In genomic region chr21:39094847-39095525, GRCh38 we compare ENCODE assay signal across 1 cellular context.
TF ChIP-seq lines count a peak whose summit lies in the region.

No MANE protein-coding gene starts in this region.

TF ChIP-seq in HepG2, 621 proteins besides CTCF, POLR2A, EP300 and RAD21 (continued from another document and continues in another):
- no peak for TF ChIP-seq ATF6 (CRISPR knock-in tag; conservative IDR thresholded peaks at IDR 0.05)
- no peak for TF ChIP-seq ZNF383 (CRISPR knock-in tag; IDR thresholded peaks at IDR 0.05; ENCODE audit: borderline replicate concordance)
- peak; percentile 63 for TF ChIP-seq HNF1A (IDR thresholded peaks at IDR 0.05; ENCODE audit: low read depth)
- peak; percentile 68; the same call in 1 of the 2 replicates for TF ChIP-seq HNF1A (CRISPR knock-in tag; IDR thresholded peaks at IDR 0.05; ENCODE audit: borderline replicate concordance)
- TF ChIP-seq CHD2 (IDR thresholded peaks at IDR 0.05; ENCODE audit: low read depth, low read length), result no peak
- peak; percentile 55; the same call in 1 of the 2 replicates for TF ChIP-seq SPEN (CRISPR knock-in tag; IDR thresholded peaks at IDR 0.05; ENCODE audit: low read depth)
- TF ChIP-seq KDM4B (CRISPR knock-in tag; IDR thresholded peaks at IDR 0.05), result 0 out of 2 replicates have a peak, but pooled peaks have one; percentile 19
- no peak for TF ChIP-seq PTBP1 (IDR thresholded peaks at IDR 0.05; ENCODE audit: low read depth, low read length, poor library complexity, severe bottlenecking)
- TF ChIP-seq FOXA3 (CRISPR knock-in tag; IDR thresholded peaks at IDR 0.05), result peak; percentile 94
- peak; percentile 98 for TF ChIP-seq MAFF (IDR thresholded peaks at IDR 0.05; ENCODE audit: low read depth, low read length)
- TF ChIP-seq RCOR2 (CRISPR knock-in tag; IDR thresholded peaks at IDR 0.05), result peak; percentile 92
- TF ChIP-seq HNF4G (IDR thresholded peaks at IDR 0.05; ENCODE audit: borderline replicate concordance, low read depth, low read length), result peak; percentile 91
- TF ChIP-seq HNF4G (CRISPR knock-in tag; IDR thresholded peaks at IDR 0.05; ENCODE audit: borderline replicate concordance, low read depth), result peak; percentile 25; the same call in 1 of the 2 replicates
- no peak for TF ChIP-seq MZF1 (CRISPR knock-in tag; IDR thresholded peaks at IDR 0.05; ENCODE audit: borderline replicate concordance)
- no peak for TF ChIP-seq ZNF230 (CRISPR knock-in tag; IDR thresholded peaks at IDR 0.05)
- TF ChIP-seq HOXD1 (CRISPR knock-in tag; IDR thresholded peaks at IDR 0.05), result 0 out of 2 replicates have a peak, but pooled peaks have one; percentile 74
- no peak for TF ChIP-seq YY1 (IDR thresholded peaks at IDR 0.05; ENCODE audit: insufficient read depth, insufficient replicate concordance, low read depth, low read length)
- TF ChIP-seq RARG (CRISPR knock-in tag; IDR thresholded peaks at IDR 0.05; ENCODE audit: low read depth), result no peak
- TF ChIP-seq RFX3 (CRISPR knock-in tag; IDR thresholded peaks at IDR 0.05), result no peak
- TF ChIP-seq HOXA9 (CRISPR knock-in tag; IDR thresholded peaks at IDR 0.05; ENCODE audit: borderline replicate concordance), result no peak
- TF ChIP-seq SRY (CRISPR knock-in tag; IDR thresholded peaks at IDR 0.05), result no peak
- TF ChIP-seq NR3C1 (CRISPR knock-in tag; IDR thresholded peaks at IDR 0.05), result no peak
- peak; percentile 70; the same call in 1 of the 2 replicates for TF ChIP-seq HOMEZ (CRISPR knock-in tag; IDR thresholded peaks at IDR 0.05; ENCODE audit: low read depth)
- TF ChIP-seq GMEB1 (CRISPR knock-in tag; IDR thresholded peaks at IDR 0.05; ENCODE audit: borderline replicate concordance), result no peak
- TF ChIP-seq ZNF546 (CRISPR knock-in tag; conservative IDR thresholded peaks at IDR 0.05), result no peak
- no peak for TF ChIP-seq SP1 (IDR thresholded peaks at IDR 0.05)
- TF ChIP-seq SP1 (CRISPR knock-in tag; IDR thresholded peaks at IDR 0.05), result no peak
- TF ChIP-seq ZNF432 (CRISPR knock-in tag; IDR thresholded peaks at IDR 0.05; ENCODE audit: borderline replicate concordance), result no peak
- TF ChIP-seq SRSF4 (IDR thresholded peaks at IDR 0.05; ENCODE audit: low read depth, low read length, poor library complexity, severe bottlenecking), result no peak
- TF ChIP-seq SIX1 (CRISPR knock-in tag; IDR thresholded peaks at IDR 0.05; ENCODE audit: borderline replicate concordance), result no peak
- TF ChIP-seq REPIN1 (CRISPR knock-in tag; IDR thresholded peaks at IDR 0.05; ENCODE audit: borderline replicate concordance, low read depth), result no peak
- TF ChIP-seq ZNF124 (CRISPR knock-in tag; IDR thresholded peaks at IDR 0.05), result no peak
- no peak for TF ChIP-seq IKZF4 (CRISPR knock-in tag; IDR thresholded peaks at IDR 0.05; ENCODE audit: borderline replicate concordance, low read depth, not compliant biosample characterization)
- TF ChIP-seq RBM39 (IDR thresholded peaks at IDR 0.05; ENCODE audit: low read depth, low read length, poor library complexity, severe bottlenecking), result no peak
- TF ChIP-seq ZNF761 (CRISPR knock-in tag; conservative IDR thresholded peaks at IDR 0.05), result no peak
- no peak for TF ChIP-seq ZBTB49 (CRISPR knock-in tag; IDR thresholded peaks at IDR 0.05; ENCODE audit: borderline replicate concordance)
- TF ChIP-seq ZNF275 (CRISPR knock-in tag; IDR thresholded peaks at IDR 0.05; ENCODE audit: borderline replicate concordance), result no peak
- no peak for TF ChIP-seq KAT2B (IDR thresholded peaks at IDR 0.05; ENCODE audit: borderline replicate concordance, low read depth, low read length)
- TF ChIP-seq ZBTB43 (CRISPR knock-in tag; conservative IDR thresholded peaks at IDR 0.05), result peak; percentile 73; the same call in 1 of the 2 replicates
- no peak for TF ChIP-seq ZNF576 (CRISPR knock-in tag; IDR thresholded peaks at IDR 0.05)
- TF ChIP-seq ZNF589 (CRISPR knock-in tag; conservative IDR thresholded peaks at IDR 0.05), result no peak
- TF ChIP-seq ISX (CRISPR knock-in tag; conservative IDR thresholded peaks at IDR 0.05), result no peak
- peak; percentile 93 for TF ChIP-seq PAXIP1 (CRISPR knock-in tag; conservative IDR thresholded peaks at IDR 0.05)
- peak; percentile 73 for TF ChIP-seq HDAC1 (CRISPR knock-in tag; IDR thresholded peaks at IDR 0.05)
- peak; percentile 73 for TF ChIP-seq ZNF292 (CRISPR knock-in tag; IDR thresholded peaks at IDR 0.05; ENCODE audit: borderline replicate concordance, low read depth)
- TF ChIP-seq ZNF143 (CRISPR knock-in tag; IDR thresholded peaks at IDR 0.05), result peak; percentile 41; the same call in 1 of the 2 replicates
- TF ChIP-seq ZNF839 (CRISPR knock-in tag; IDR thresholded peaks at IDR 0.05; ENCODE audit: borderline replicate concordance), result no peak
- TF ChIP-seq ZSCAN25 (CRISPR knock-in tag; IDR thresholded peaks at IDR 0.05), result no peak
